ENCODE assay signal across 24 cellular contexts in the genomic region with DNA sequence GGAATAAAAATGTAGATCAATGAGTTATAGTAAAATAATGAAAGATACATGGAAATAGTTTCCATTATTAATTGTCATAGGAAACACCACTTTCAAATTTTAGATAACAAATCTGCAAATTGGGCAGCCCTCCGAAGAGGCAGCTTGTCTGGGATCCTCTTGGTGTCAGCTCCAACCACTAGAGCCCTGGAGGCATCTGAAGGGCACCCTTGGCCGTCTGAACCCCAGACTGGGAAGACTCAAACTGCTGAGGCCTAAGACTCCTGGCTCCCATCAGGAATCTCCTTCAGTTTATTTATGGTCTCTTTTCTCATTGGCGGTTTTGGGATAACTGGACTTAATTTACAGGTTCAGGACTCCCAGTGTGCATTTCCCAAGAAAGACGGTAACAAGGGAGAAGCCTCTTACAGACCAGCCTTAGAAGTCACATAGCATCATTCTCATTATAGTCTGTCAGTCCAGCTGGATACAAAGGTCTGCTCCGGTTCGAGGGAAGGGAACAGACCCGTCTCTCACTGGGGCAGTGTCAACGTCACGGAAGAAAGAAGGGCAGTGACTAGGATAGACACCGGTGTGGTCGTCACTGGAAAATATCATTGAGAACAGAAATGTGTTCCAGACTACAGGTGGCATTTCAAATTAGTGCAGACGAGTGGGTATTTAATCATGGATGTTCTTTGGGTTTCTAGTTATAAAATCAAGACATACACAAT.
"Had no signal": no experiment of that assay in that cellular context is flagged by ENCODE, and none has a peak within 500 bp of the region (broad histone marks: within the 10 kb centered on the region; RNA-seq: fewer than 3 reads in every experiment).

No MANE protein-coding gene starts in this region.

- ATAC-seq: activated CD4-positive, alpha-beta T cell treated with anti-CD3 and anti-CD28 coated beads for 36 hours; foreskin keratinocyte; left lung had no signal

- DNase-seq: activated CD4-positive, alpha-beta T cell treated with anti-CD3 and anti-CD28 coated beads for 36 hours; activated CD4-positive, alpha-beta T cell treated with anti-CD3 and anti-CD28 coated beads, Interleukin-2, amount 50 U/mL, for 4 hours; activated CD8-positive, alpha-beta memory T cell treated with anti-CD3 and anti-CD28 coated beads for 24 hours; activated CD8-positive, alpha-beta memory T cell treated with anti-CD3 and anti-CD28 coated beads, Interleukin-2, amount 50 U/mL, for 4 hours; activated naive CD4-positive, alpha-beta T cell; activated T-cell treated with anti-CD3 and anti-CD28 coated beads, Interleukin-2, amount 50 U/mL, for 24 hours; adrenal gland; central memory CD4-positive, alpha-beta T cell; dermis blood vessel endothelial cell; effector CD8-positive, alpha-beta T cell; foreskin keratinocyte; kidney; left lung; naive B cell; spleen; stimulated activated CD4-positive, alpha-beta T cell treated with anti-CD3 and anti-CD28 coated beads, Interleukin-4, amount 100 ng/mL, for 1 hour; stimulated activated naive CD4-positive, alpha-beta T cell treated with Interleukin-2 at 50 U/mL for 16 hours had no signal

- H3K27me3 ChIP-seq: adrenal gland, ascending aorta, foreskin keratinocyte, left lung, spleen, vagina had no signal

- H3K4me1 ChIP-seq: adrenal gland, ascending aorta, foreskin keratinocyte, left lung, spleen, vagina had no signal

- H3K27me3 Mint-ChIP-seq: activated CD4-positive, alpha-beta T cell treated with anti-CD3 and anti-CD28 coated beads for 36 hours; activated naive CD8-positive, alpha-beta T cell; activated T-cell treated with anti-CD3 and anti-CD28 coated beads, Interleukin-2, amount 50 U/mL, for 24 hours; naive B cell; type B pancreatic cell had no signal

- H3K36me3 Mint-ChIP-seq: activated naive CD8-positive, alpha-beta T cell; naive B cell; type B pancreatic cell had no signal

- H3K27ac Mint-ChIP-seq: activated CD4-positive, alpha-beta T cell treated with anti-CD3 and anti-CD28 coated beads for 36 hours; activated naive CD8-positive, alpha-beta T cell; activated T-cell treated with anti-CD3 and anti-CD28 coated beads, Interleukin-2, amount 50 U/mL, for 24 hours; activated T-helper 2 cell treated with anti-CD3 and anti-CD28 coated beads, Interferon-gamma antibody, Interleukin-2, Interleukin-4, amounts not matched to agents 10 μg/mL and 5 μg/mL and 100 μg/mL, durations not matched to agents 14 hours and 24 hours and 36 hours; naive B cell; type B pancreatic cell had no signal

- H3K9me3 Mint-ChIP-seq: activated T-cell treated with anti-CD3 and anti-CD28 coated beads, Interleukin-2, amount 50 U/mL, for 24 hours; naive B cell; type B pancreatic cell had no signal

- H3K4me1 Mint-ChIP-seq: activated CD4-positive, alpha-beta T cell treated with anti-CD3 and anti-CD28 coated beads for 36 hours; naive B cell had no signal

- H3K4me3 Mint-ChIP-seq: activated CD4-positive, alpha-beta T cell treated with anti-CD3 and anti-CD28 coated beads for 36 hours; activated naive CD8-positive, alpha-beta T cell; activated T-cell treated with anti-CD3 and anti-CD28 coated beads, Interleukin-2, amount 50 U/mL, for 24 hours; naive B cell; type B pancreatic cell had no signal

- H3K36me3 ChIP-seq: adrenal gland, ascending aorta, left lung, spleen, thoracic aorta, vagina had no signal

- H3K4me3 ChIP-seq: adrenal gland, ascending aorta, left lung, lung, spleen, thoracic aorta, vagina had no signal

- H3K27ac ChIP-seq: adrenal gland, ascending aorta, foreskin keratinocyte, left lung, spleen, thoracic aorta, vagina had no signal
